Comparison of ENCODE assay signal across 17 cellular contexts in the genomic region with DNA sequence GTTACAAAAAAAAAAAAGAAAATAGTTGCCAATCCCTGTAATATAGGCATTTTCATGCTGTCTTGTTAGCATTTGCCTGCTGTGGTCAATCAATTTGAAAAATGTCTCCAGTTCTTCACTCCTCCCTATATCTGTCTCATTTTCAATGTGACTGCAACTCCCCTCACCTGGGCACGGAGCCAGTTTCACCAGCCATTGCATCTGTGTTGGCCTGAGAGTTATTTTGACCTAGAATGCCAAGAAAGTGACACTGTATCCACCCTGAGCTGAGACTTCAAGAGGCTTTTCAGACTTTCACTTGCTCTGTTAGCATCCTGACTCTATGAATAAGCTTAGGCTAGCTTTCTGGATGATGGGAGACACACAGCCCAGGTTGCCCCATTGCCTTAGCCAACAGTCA.
DNase-seq lines count a peak whose midpoint lies in the region; FAIRE-seq and TF ChIP-seq lines count a peak whose summit lies in the region.
"Had no signal": no experiment of that assay in that cellular context is flagged by ENCODE, and none has a peak within 500 bp of the region (broad histone marks: within the 10 kb centered on the region; RNA-seq: fewer than 3 reads in every experiment).

No MANE protein-coding gene starts in this region.

- H4K20me1 ChIP-seq in fibroblast of lung (ENCODE audit: control insufficient read depth, extremely low read depth, insufficient read depth, low read length), result no peaks in the 10 kb centered on the region

- no peak overlapping the region for H3K4me2 ChIP-seq in fibroblast of lung (ENCODE audit: extremely low read depth, insufficient read depth, low read length)

- no peak overlapping the region for H3K4me3 ChIP-seq in fibroblast of lung (replicated peaks in 1 of 4; ENCODE audit: control extremely low read depth in 1 of 4, insufficient read depth in 1 of 4, low read depth in 3 of 4, low read length in 4 of 4)
- H3K4me3 ChIP-seq: left lung, thoracic aorta had no signal

- H3K4me1 ChIP-seq in fibroblast of lung (ENCODE audit: control insufficient read depth, extremely low read depth, insufficient read depth, low read length), result no peaks in the 10 kb centered on the region
- H3K4me1 ChIP-seq: left lung had no signal

- DNase-seq in NCI-H2029 treated with DMSO at 0.1 percent for 48 hours (lab: John Stamatoyannopoulos, UW) (peak; percentile 4), NCI-H2029 (lab: John Stamatoyannopoulos, UW) (no peak), NCI-H345 treated with DMSO at 0.1 percent for 48 hours (lab: John Stamatoyannopoulos, UW; ENCODE audit: unreplicated experiment) (peak; percentile 30), fibroblast of lung (ENCODE audit: low read depth in 2 of 2) (peak; percentile 4 to 35), renal cortical epithelial cell (ENCODE audit: low read depth) (peak; percentile 58), frontal cortex (ENCODE audit: low spot score in 2 of 2) (no peak)
- DNase-seq in activated T-cell treated with anti-CD3 and anti-CD28 coated beads, Interleukin-2, amount 50 U/mL, for 1 hour, result no peak
- no peak for DNase-seq in effector CD8-positive, alpha-beta T cell (lab: John Stamatoyannopoulos, UW)
- DNase-seq: activated effector memory CD4-positive, alpha-beta T cell treated with anti-CD3 and anti-CD28 coated beads, Interleukin-2, amount 50 U/mL, for 16 hours; CD4-positive, alpha-beta memory T cell; dermis blood vessel endothelial cell; left lung; naive B cell; PC-3 had no signal

- H3K9ac ChIP-seq in fibroblast of lung (ENCODE audit: insufficient read depth, low read length), result no peak overlapping the region

- no peaks in the 10 kb centered on the region for H3K9me3 ChIP-seq in fibroblast of lung (ENCODE audit: control insufficient read depth, insufficient read depth, low read depth, low read length)
- H3K9me3 ChIP-seq: left lung, thoracic aorta had no signal

- no peak for FAIRE-seq in frontal cortex (lab: Jason Lieb, UNC)
- FAIRE-seq: G401.6 had no signal

- H3K27ac ChIP-seq in fibroblast of lung (ENCODE audit: insufficient read depth, low read length), result no peak overlapping the region
- H3K27ac ChIP-seq: left lung, thoracic aorta, VCaP had no signal

- no peaks in the 10 kb centered on the region for H3K79me2 ChIP-seq in fibroblast of lung (ENCODE audit: control insufficient read depth, insufficient read depth, low read length)

- no peak for TF ChIP-seq CTCF in fibroblast of lung (conservative IDR thresholded peaks at IDR 0.05 in 1 of 2, IDR thresholded peaks at IDR 0.05 in 1 of 2; ENCODE audit: low read depth in 1 of 2, low read length in 2 of 2)

- H3K36me3 ChIP-seq in fibroblast of lung (ENCODE audit: control insufficient read depth, insufficient read depth, low read length), result no peaks in the 10 kb centered on the region
- H3K36me3 ChIP-seq: left lung, thoracic aorta had no signal

- no peaks in the 10 kb centered on the region for H3K27me3 ChIP-seq in fibroblast of lung (ENCODE audit: control insufficient read depth, insufficient read depth, low read length)
- H3K27me3 ChIP-seq: left lung had no signal

- no peak overlapping the region for H2AFZ ChIP-seq in fibroblast of lung (ENCODE audit: low read length)

Comparison
In these comparisons a context has a peak if more than half of its experiments do, and no peak if none do; other contexts are left out.
1. DNase-seq: peak in NCI-H2029 treated with DMSO at 0.1 percent for 48 hours (single experiment), NCI-H345 treated with DMSO at 0.1 percent for 48 hours (single experiment), fibroblast of lung (2 of 2) and renal cortical epithelial cell (single experiment); none in NCI-H2029 (single experiment), activated T-cell treated with anti-CD3 and anti-CD28 coated beads, Interleukin-2, amount 50 U/mL, for 1 hour (single experiment), frontal cortex (0 of 2) and effector CD8-positive, alpha-beta T cell (single experiment).